Comparison of ENCODE assay signal across 8 cellular contexts in the genomic region with DNA sequence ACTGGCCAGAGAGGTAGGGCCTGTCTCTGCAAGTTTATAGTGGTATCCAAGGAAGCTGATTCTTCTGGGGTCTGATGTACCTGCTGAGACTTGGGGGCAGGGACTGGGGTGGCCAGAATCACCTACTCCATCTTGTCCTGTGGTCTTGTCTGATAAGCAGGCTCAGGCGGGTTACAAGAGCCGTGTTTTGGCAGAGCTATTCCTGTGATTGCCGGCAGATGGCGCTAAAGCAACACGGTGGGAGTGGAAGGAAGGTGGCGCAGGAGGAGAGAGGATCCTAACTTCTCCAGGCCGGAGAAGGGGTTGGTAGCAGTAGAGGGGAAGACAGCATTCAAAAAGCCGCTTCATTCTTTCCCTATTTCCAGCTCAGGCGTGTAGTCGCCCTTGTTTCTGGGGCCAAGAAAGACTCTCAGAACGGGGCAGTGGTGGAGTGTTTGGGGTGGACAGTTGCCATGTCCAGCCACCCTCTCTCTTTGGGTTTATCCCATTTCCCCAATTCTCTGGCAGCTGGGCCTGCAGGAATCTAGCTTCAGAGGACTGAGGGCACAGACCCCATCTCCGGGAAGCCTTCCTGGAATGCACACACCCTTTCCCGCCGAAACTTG. TPM values are rescaled to one million over a fixed set of nuclear protein-coding genes. Genes with fewer than 3 reads are reported as not detected.
DNase-seq lines count a peak whose midpoint lies in the region; ATAC-seq lines count a peak whose summit lies in the region.

No MANE protein-coding gene starts in this region.

- H3K27me3 Mint-ChIP-seq in T-helper 17 cell, result peaks cover 29% of the 10 kb centered on the region

- ATAC-seq in GM18909 (IDR thresholded peaks at IDR 0.05; ENCODE audit: poor library complexity, unreplicated experiment) (peak; percentile 41), T-helper 17 cell (peak; percentile 82), left ventricle myocardium superior (peak; percentile 86), sciatic nerve (peak; percentile 90), GM18517 (IDR thresholded peaks at IDR 0.05; ENCODE audit: unreplicated experiment) (no peak)

- H3K27ac Mint-ChIP-seq in T-helper 17 cell, result no peak overlapping the region

- in situ Hi-C loops in ACHN (cut with HindIII; ENCODE audit: low pct_ligation_motif_present, low pct_unique_long_range_greater_than_20kb, low sequenced_read_pairs), result no loop called here

- H3K4me1 Mint-ChIP-seq in T-helper 17 cell, result peaks cover 16% of the 10 kb centered on the region

- H3K9me3 ChIP-seq in T-helper 17 cell (ENCODE audit: control insufficient read depth, low read length, poor library complexity, severe bottlenecking), result no peaks in the 10 kb centered on the region

- no peaks in the 10 kb centered on the region for H3K36me3 Mint-ChIP-seq in T-helper 17 cell (ENCODE audit: low read depth)

- no peak overlapping the region for H3K4me3 Mint-ChIP-seq in T-helper 17 cell

- intact Hi-C loops in left ventricle myocardium superior (cut with micrococcal nuclease) (loop anchor here (1.0 kb wide), 1 partner anchor 118 kb away; no protein-coding TSS in a partner anchor), sciatic nerve (cut with DNase I) (loop anchor here (5.0 kb wide), 1 partner anchor 116 kb away; no protein-coding TSS in a partner anchor)

- DNase-seq in ACHN, result peak; percentile 79
- DNase-seq in NCI-H1417 (lab: John Stamatoyannopoulos, UW), result peak; percentile 75 to 89 (median 81)
- DNase-seq in T-helper 17 cell, result peak; percentile 62 to 72 (median 64)
- DNase-seq in amygdala (lab: John Stamatoyannopoulos, UW), result peak in 54 of 56 donors; percentile 21 to 88 (median 69)
- peak; percentile 79 for DNase-seq in left ventricle myocardium superior
- DNase-seq in sciatic nerve (ENCODE audit: low spot score), result peak; percentile 91

RNA-seq across cellular contexts. Expression of gene CHRM1, which starts 15.1 kb away (rescaled TPM):
- total RNA-seq in T-helper 17 cell, result not detected
- total RNA-seq in left ventricle myocardium superior, result 0.07 TPM
- total RNA-seq in sciatic nerve, result not detected

RNA-seq across cellular contexts. Expression of gene SLC3A2, which starts 25.3 kb away (rescaled TPM):
- total RNA-seq in T-helper 17 cell, result 100 to 1,000 TPM; 233 to 240 TPM
- 36.4 TPM for total RNA-seq in left ventricle myocardium superior
- total RNA-seq in sciatic nerve, result 102 TPM
